Comparison of ENCODE assay signal across 8 cellular contexts in the genomic region with DNA sequence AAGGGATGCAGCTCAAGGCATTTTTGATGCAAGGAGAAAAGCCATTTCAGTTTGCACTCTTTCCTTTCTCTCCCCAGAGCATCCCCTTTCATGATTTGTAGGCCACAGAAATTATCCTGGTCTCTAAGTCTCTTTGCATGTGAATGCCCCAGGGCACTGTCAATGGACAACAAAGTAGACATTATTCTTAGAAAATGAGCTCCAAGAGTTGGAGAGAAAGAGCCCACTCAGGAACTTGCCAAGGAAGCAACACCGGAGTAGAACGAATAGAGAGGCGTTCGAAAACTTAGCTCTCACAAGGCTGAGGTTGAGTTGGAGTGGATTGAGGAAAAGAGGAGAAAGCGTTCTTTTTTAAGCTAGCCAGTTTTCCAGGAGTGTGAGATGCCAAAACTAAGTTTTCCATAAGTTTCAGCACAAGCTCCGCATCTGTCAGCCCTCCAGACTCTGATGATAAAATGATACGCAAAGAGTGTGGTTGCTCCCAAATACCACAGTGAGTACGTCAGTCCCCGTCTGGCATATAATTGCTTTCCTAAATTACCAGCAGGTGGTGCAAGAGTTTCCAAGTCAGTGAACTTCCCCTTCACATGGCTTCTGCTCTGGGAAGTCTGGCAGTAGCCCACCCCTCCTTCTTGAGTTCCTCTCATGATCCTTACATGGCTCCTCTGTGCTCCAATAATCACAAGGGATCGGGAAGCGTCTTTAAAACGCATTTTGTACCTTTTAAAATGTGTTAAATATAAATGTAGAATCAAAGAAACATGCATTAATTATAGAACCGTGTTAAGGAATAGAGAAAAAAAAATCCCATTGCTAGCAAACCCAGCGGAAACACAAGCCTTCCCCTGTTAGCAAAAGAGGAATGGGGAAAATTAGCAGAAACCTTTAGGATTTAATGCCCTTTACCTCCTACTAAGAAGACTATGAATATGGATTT.
A peak's percentile ranks its signal among the peaks of the same experiment; 100 is the strongest.
DNase-seq lines count a peak whose midpoint lies in the region; ATAC-seq and TF ChIP-seq lines count a peak whose summit lies in the region.

No MANE protein-coding gene starts in this region.

- no peak overlapping the region for H2BK15ac ChIP-seq in mesendoderm (replicated peaks; ENCODE audit: low read depth)

- no peak overlapping the region for H2BK120ac ChIP-seq in mesendoderm (ENCODE audit: low read depth, low read length)

- CTCF ChIA-PET in RWPE1 (lab: Yijun Ruan, JAX), result interaction anchor here (0.6 to 0.7 kb wide), 4 partner anchors 83 to 940 kb away, joined by 3 to 5 read pairs (median 4); no protein-coding TSS in a partner anchor

- ATAC-seq in GM21529 (IDR thresholded peaks at IDR 0.05; ENCODE audit: unreplicated experiment) (peak; percentile 79), HG03520 (IDR thresholded peaks at IDR 0.05; ENCODE audit: unreplicated experiment) (no peak)

- no peaks in the 10 kb centered on the region for H3K79me1 ChIP-seq in mesendoderm (ENCODE audit: low read length)

- no peak overlapping the region for H3K4me2 ChIP-seq in mesendoderm (ENCODE audit: low read length)

- no peak overlapping the region for H4K8ac ChIP-seq in mesendoderm (ENCODE audit: low read depth, low read length)

- H3K27ac ChIP-seq in RWPE1, result no peak overlapping the region
- no peak overlapping the region for H3K27ac ChIP-seq in mesendoderm (ENCODE audit: low read depth, low read length)

- peak; percentile 27; the same call in 1 of the 2 replicates for TF ChIP-seq CTCF in RWPE1 (conservative IDR thresholded peaks at IDR 0.05; ENCODE audit: low read depth)

- no peak overlapping the region for H3K23ac ChIP-seq in mesendoderm (ENCODE audit: low read length)

- no peak overlapping the region for H3K18ac ChIP-seq in mesendoderm (ENCODE audit: low read length)

- DNase-seq in GDM1 (lab: John Stamatoyannopoulos, UW) (peak; percentile 70), LoVo (ENCODE audit: low spot score) (peak; percentile 59), RWPE1 (ENCODE audit: low spot score) (peak; percentile 62), epidermal melanocyte (ENCODE audit: insufficient read length, low spot score) (peak; percentile 68), mesendoderm (peak; percentile 97)
- DNase-seq in activated CD4-positive, alpha-beta T cell treated with anti-CD3 and anti-CD28 coated beads, Interleukin-2, amount 50 U/mL, for 48 hours, result no peak

- H3K27me3 ChIP-seq in mesendoderm (ENCODE audit: insufficient read depth, low read length, poor library complexity), result no peaks in the 10 kb centered on the region

- no peak overlapping the region for H3K4me3 ChIP-seq in mesendoderm (ENCODE audit: low read length)

- no peaks in the 10 kb centered on the region for H3K79me2 ChIP-seq in mesendoderm (ENCODE audit: control insufficient read depth, insufficient read depth, low read length)

- POLR2A ChIA-PET in RWPE1 (lab: Yijun Ruan, JAX; ENCODE audit: low non-redundant PET), result no interaction called here

- no CpG with 5 or more reads among the region's 14 CpGs for WGBS in mesendoderm (ENCODE audit: extremely low coverage, insufficient coverage, low lambda C conversion rate)

- no peak overlapping the region for H3K9ac ChIP-seq in mesendoderm (ENCODE audit: low read length)

- H3K56ac ChIP-seq in mesendoderm (ENCODE audit: low read length), result no peak overlapping the region

- H3K4me1 ChIP-seq in mesendoderm (ENCODE audit: control insufficient read depth, low read depth, low read length), result peaks cover 2% of the 10 kb centered on the region

- no peak overlapping the region for H2BK5ac ChIP-seq in mesendoderm (ENCODE audit: low read length)

- H4K5ac ChIP-seq in mesendoderm (ENCODE audit: low read length), result no peak overlapping the region

- no peaks in the 10 kb centered on the region for H3K36me3 ChIP-seq in mesendoderm (ENCODE audit: control insufficient read depth, insufficient read depth, low read length)

- no peak overlapping the region for H3K4ac ChIP-seq in mesendoderm (ENCODE audit: low read depth, low read length)

- H2AK5ac ChIP-seq in mesendoderm (ENCODE audit: low read length), result no peak overlapping the region

Comparison
In these comparisons a context has a peak if more than half of its experiments do, and no peak if none do; other contexts are left out.
1. DNase-seq: peak in GDM1 (single experiment), LoVo (single experiment), RWPE1 (single experiment), epidermal melanocyte (single experiment) and mesendoderm (single experiment); none in activated CD4-positive, alpha-beta T cell treated with anti-CD3 and anti-CD28 coated beads, Interleukin-2, amount 50 U/mL, for 48 hours (0 of 2).